ENCODE assay signal across 35 cellular contexts in genomic region chr6:90948540-90948939, GRCh38.
"Had no signal": no experiment of that assay in that cellular context is flagged by ENCODE, and none has a peak within 500 bp of the region (broad histone marks: within the 10 kb centered on the region; RNA-seq: fewer than 3 reads in every experiment).

No MANE protein-coding gene starts in this region.

- H3K27me3 ChIP-seq: ascending aorta, cardiac muscle cell had no signal

- H3K36me3 Mint-ChIP-seq: activated CD8-positive, alpha-beta memory T cell treated with anti-CD3 and anti-CD28 coated beads, Interleukin-2, amount 10 ng/mL, durations not matched to agents 7 days and 5 days; activated naive CD4-positive, alpha-beta T cell treated with anti-CD3 and anti-CD28 coated beads, Interleukin-2, amount 10 ng/mL, durations not matched to agents 7 days and 5 days; activated naive CD4-positive, alpha-beta T cell treated with anti-CD3 and anti-CD28 coated beads, Interleukin-2, amount 50 U/mL, for 24 hours; activated naive CD8-positive, alpha-beta T cell; activated naive CD8-positive, alpha-beta T cell treated with anti-CD3 and anti-CD28 coated beads, Interleukin-2, amount 10 ng/mL, durations not matched to agents 7 days and 5 days; brain had no signal

- H3K4me1 Mint-ChIP-seq: activated B cell treated with CpG ODN at 0.5 μM for 24 hours; activated CD4-positive, alpha-beta memory T cell treated with anti-CD3 and anti-CD28 coated beads, Interleukin-2, amount 10 ng/mL, durations not matched to agents 7 days and 5 days; activated CD4-positive, alpha-beta T cell treated with anti-CD3 and anti-CD28 coated beads, Interleukin-2, amount 10 ng/mL, durations not matched to agents 24 days and 14 days; activated CD8-positive, alpha-beta memory T cell treated with anti-CD3 and anti-CD28 coated beads, Interleukin-2, amount 10 ng/mL, durations not matched to agents 7 days and 5 days; activated naive CD4-positive, alpha-beta T cell treated with anti-CD3 and anti-CD28 coated beads, Interleukin-2, amount 10 ng/mL, durations not matched to agents 7 days and 5 days; activated naive CD4-positive, alpha-beta T cell treated with anti-CD3 and anti-CD28 coated beads, Interleukin-2, amount 50 U/mL, for 24 hours; activated naive CD8-positive, alpha-beta T cell treated with anti-CD3 and anti-CD28 coated beads, Interleukin-2, amount 10 ng/mL, durations not matched to agents 7 days and 5 days; activated naive CD8-positive, alpha-beta T cell treated with anti-CD3 and anti-CD28 coated beads, Interleukin-2, amount 50 U/mL, for 24 hours had no signal

- H3K4me1 ChIP-seq: ascending aorta had no signal

- H3K27ac ChIP-seq: ascending aorta, cardiac muscle cell, VCaP had no signal

- H3K9me3 ChIP-seq: ascending aorta had no signal

- H3K27ac Mint-ChIP-seq: activated B cell treated with CpG ODN at 0.5 μM for 24 hours; activated CD4-positive, alpha-beta memory T cell treated with anti-CD3 and anti-CD28 coated beads, Interleukin-2, amount 10 ng/mL, durations not matched to agents 7 days and 5 days; activated CD4-positive, alpha-beta T cell treated with anti-CD3 and anti-CD28 coated beads, Interleukin-2, amount 10 ng/mL, durations not matched to agents 24 days and 14 days; activated CD8-positive, alpha-beta memory T cell treated with anti-CD3 and anti-CD28 coated beads, Interleukin-2, amount 10 ng/mL, durations not matched to agents 7 days and 5 days; activated CD8-positive, alpha-beta T cell treated with anti-CD3 and anti-CD28 coated beads, Interleukin-2, amount 10 ng/mL, durations not matched to agents 7 days and 5 days; activated naive CD4-positive, alpha-beta T cell treated with anti-CD3 and anti-CD28 coated beads, Interleukin-2, amount 10 ng/mL, durations not matched to agents 7 days and 5 days; activated naive CD4-positive, alpha-beta T cell treated with anti-CD3 and anti-CD28 coated beads, Interleukin-2, amount 50 U/mL, for 24 hours; activated naive CD8-positive, alpha-beta T cell; activated naive CD8-positive, alpha-beta T cell treated with anti-CD3 and anti-CD28 coated beads, Interleukin-2, amount 10 ng/mL, durations not matched to agents 7 days and 5 days; activated naive CD8-positive, alpha-beta T cell treated with anti-CD3 and anti-CD28 coated beads, Interleukin-2, amount 50 U/mL, for 24 hours; activated T-cell treated with anti-CD3 and anti-CD28 coated beads, Interleukin-2, amount 50 U/mL, for 24 hours; activated T-helper 2 cell treated with anti-CD3 and anti-CD28 coated beads, Interferon-gamma antibody, Interleukin-2, Interleukin-4, amounts not matched to agents 10 μg/mL and 5 μg/mL and 100 μg/mL, durations not matched to agents 14 hours and 24 hours and 36 hours; brain; T-helper 1 cell treated with Interleukin-12 subunit alpha and Interleukin-12 subunit beta and Interleukin-4 antibody, amounts not matched to agents 30 μg/mL and 1 μg/mL, for 36 hours; T-helper 2 cell treated with Interferon-gamma antibody and Interleukin-4, amounts not matched to agents 5 μg/mL and 100 μg/mL, for 36 hours had no signal

- H3K9me3 Mint-ChIP-seq: activated B cell treated with CpG ODN at 0.5 μM for 24 hours; activated CD4-positive, alpha-beta memory T cell treated with anti-CD3 and anti-CD28 coated beads, Interleukin-2, amount 10 ng/mL, durations not matched to agents 7 days and 5 days; activated CD4-positive, alpha-beta T cell treated with anti-CD3 and anti-CD28 coated beads, Interleukin-2, amount 10 ng/mL, durations not matched to agents 24 days and 14 days; activated naive CD4-positive, alpha-beta T cell treated with anti-CD3 and anti-CD28 coated beads, Interleukin-2, amount 10 ng/mL, durations not matched to agents 7 days and 5 days; activated naive CD4-positive, alpha-beta T cell treated with anti-CD3 and anti-CD28 coated beads, Interleukin-2, amount 50 U/mL, for 24 hours; activated naive CD8-positive, alpha-beta T cell treated with anti-CD3 and anti-CD28 coated beads, Interleukin-2, amount 10 ng/mL, durations not matched to agents 7 days and 5 days; activated naive CD8-positive, alpha-beta T cell treated with anti-CD3 and anti-CD28 coated beads, Interleukin-2, amount 50 U/mL, for 24 hours; activated T-cell treated with anti-CD3 and anti-CD28 coated beads, Interleukin-2, amount 50 U/mL, for 24 hours; activated T-helper 2 cell treated with anti-CD3 and anti-CD28 coated beads, Interferon-gamma antibody, Interleukin-2, Interleukin-4, amounts not matched to agents 10 μg/mL and 5 μg/mL and 100 μg/mL, durations not matched to agents 14 hours and 24 hours and 36 hours; T-helper 1 cell treated with Interleukin-12 subunit alpha and Interleukin-12 subunit beta and Interleukin-4 antibody, amounts not matched to agents 30 μg/mL and 1 μg/mL, for 36 hours; T-helper 2 cell treated with Interferon-gamma antibody and Interleukin-4, amounts not matched to agents 5 μg/mL and 100 μg/mL, for 36 hours had no signal

- ATAC-seq: activated CD8-positive, alpha-beta memory T cell treated with anti-CD3 and anti-CD28 coated beads, Interleukin-2, amount 10 ng/mL, durations not matched to agents 7 days and 5 days; activated CD8-positive, alpha-beta T cell treated with anti-CD3 and anti-CD28 coated beads, Interleukin-2, amount 10 ng/mL, durations not matched to agents 7 days and 5 days; activated naive CD8-positive, alpha-beta T cell treated with anti-CD3 and anti-CD28 coated beads, Interleukin-2, amount 50 U/mL, for 24 hours had no signal

- H3K27me3 Mint-ChIP-seq: activated B cell treated with CpG ODN at 0.5 μM for 24 hours; activated CD4-positive, alpha-beta memory T cell treated with anti-CD3 and anti-CD28 coated beads, Interleukin-2, amount 10 ng/mL, durations not matched to agents 7 days and 5 days; activated CD8-positive, alpha-beta memory T cell treated with anti-CD3 and anti-CD28 coated beads, Interleukin-2, amount 10 ng/mL, durations not matched to agents 7 days and 5 days; activated naive CD4-positive, alpha-beta T cell treated with anti-CD3 and anti-CD28 coated beads, Interleukin-2, amount 10 ng/mL, durations not matched to agents 7 days and 5 days; activated naive CD4-positive, alpha-beta T cell treated with anti-CD3 and anti-CD28 coated beads, Interleukin-2, amount 50 U/mL, for 24 hours; activated naive CD8-positive, alpha-beta T cell; activated naive CD8-positive, alpha-beta T cell treated with anti-CD3 and anti-CD28 coated beads, Interleukin-2, amount 10 ng/mL, durations not matched to agents 7 days and 5 days; activated naive CD8-positive, alpha-beta T cell treated with anti-CD3 and anti-CD28 coated beads, Interleukin-2, amount 50 U/mL, for 24 hours; activated T-cell treated with anti-CD3 and anti-CD28 coated beads, Interleukin-2, amount 50 U/mL, for 24 hours; brain had no signal

- H3K36me3 ChIP-seq: ascending aorta, cardiac muscle cell had no signal

- H3K4me3 Mint-ChIP-seq: activated B cell treated with CpG ODN at 0.5 μM for 24 hours; activated CD4-positive, alpha-beta memory T cell treated with anti-CD3 and anti-CD28 coated beads, Interleukin-2, amount 10 ng/mL, durations not matched to agents 7 days and 5 days; activated CD4-positive, alpha-beta T cell treated with anti-CD3 and anti-CD28 coated beads, Interleukin-2, amount 10 ng/mL, durations not matched to agents 24 days and 14 days; activated CD8-positive, alpha-beta memory T cell treated with anti-CD3 and anti-CD28 coated beads, Interleukin-2, amount 10 ng/mL, durations not matched to agents 7 days and 5 days; activated CD8-positive, alpha-beta T cell treated with anti-CD3 and anti-CD28 coated beads, Interleukin-2, amount 10 ng/mL, durations not matched to agents 7 days and 5 days; activated naive CD4-positive, alpha-beta T cell treated with anti-CD3 and anti-CD28 coated beads, Interleukin-2, amount 10 ng/mL, durations not matched to agents 7 days and 5 days; activated naive CD4-positive, alpha-beta T cell treated with anti-CD3 and anti-CD28 coated beads, Interleukin-2, amount 50 U/mL, for 24 hours; activated naive CD8-positive, alpha-beta T cell; activated naive CD8-positive, alpha-beta T cell treated with anti-CD3 and anti-CD28 coated beads, Interleukin-2, amount 10 ng/mL, durations not matched to agents 7 days and 5 days; activated naive CD8-positive, alpha-beta T cell treated with anti-CD3 and anti-CD28 coated beads, Interleukin-2, amount 50 U/mL, for 24 hours; activated T-cell treated with anti-CD3 and anti-CD28 coated beads, Interleukin-2, amount 50 U/mL, for 24 hours; brain; T-helper 1 cell treated with Interleukin-12 subunit alpha and Interleukin-12 subunit beta and Interleukin-4 antibody, amounts not matched to agents 30 μg/mL and 1 μg/mL, for 36 hours; T-helper 2 cell treated with Interferon-gamma antibody and Interleukin-4, amounts not matched to agents 5 μg/mL and 100 μg/mL, for 36 hours had no signal

- H3K4me3 ChIP-seq: ascending aorta, cardiac muscle cell had no signal

- DNase-seq: activated B cell treated with CpG ODN at 0.5 μM for 24 hours; activated CD4-positive, alpha-beta memory T cell treated with anti-CD3 and anti-CD28 coated beads, Interleukin-2, amount 10 ng/mL, durations not matched to agents 7 days and 5 days; activated CD4-positive, alpha-beta T cell treated with anti-CD3 and anti-CD28 coated beads for 4 hours; activated CD4-positive, alpha-beta T cell treated with anti-CD3 and anti-CD28 coated beads, Interleukin-2, amount 50 U/mL, for 1 hour; activated CD4-positive, alpha-beta T cell treated with anti-CD3 and anti-CD28 coated beads, Interleukin-2, amount 50 U/mL, for 48 hours; activated CD4-positive, CD25-positive, alpha-beta regulatory T cell treated with anti-CD3 and anti-CD28 coated beads, Interleukin-2, amount 50 U/mL, for 72 hours; activated CD8-positive, alpha-beta memory T cell treated with anti-CD3 and anti-CD28 coated beads for 24 hours; activated CD8-positive, alpha-beta memory T cell treated with anti-CD3 and anti-CD28 coated beads, Interleukin-2, amount 10 ng/mL, durations not matched to agents 7 days and 5 days; activated CD8-positive, alpha-beta memory T cell treated with anti-CD3 and anti-CD28 coated beads, Interleukin-2, amount 50 U/mL, for 48 hours; activated CD8-positive, alpha-beta T cell treated with anti-CD3 and anti-CD28 coated beads, Interleukin-2, amount 10 ng/mL, durations not matched to agents 7 days and 5 days; activated effector memory CD4-positive, alpha-beta T cell treated with Interleukin-2 at 50 U/mL for 16 hours; activated gamma-delta T cell; activated naive CD4-positive, alpha-beta T cell treated with anti-CD3 and anti-CD28 coated beads, Interleukin-2, amount 10 ng/mL, durations not matched to agents 7 days and 5 days; activated naive CD4-positive, alpha-beta T cell treated with Interleukin-2 at 50 U/mL for 16 hours; activated naive CD8-positive, alpha-beta T cell treated with anti-CD3 and anti-CD28 coated beads, Interleukin-2, amount 10 ng/mL, durations not matched to agents 7 days and 5 days; activated naive CD8-positive, alpha-beta T cell treated with anti-CD3 and anti-CD28 coated beads, Interleukin-2, amount 50 U/mL, for 24 hours; activated T-cell treated with anti-CD3 and anti-CD28 coated beads, Interleukin-2, amount 50 U/mL, for 24 hours; activated T-cell treated with anti-CD3 and anti-CD28 coated beads, Interleukin-2, amount 50 U/mL, for 48 hours; amygdala; anterior cingulate cortex; caudate nucleus; SW 1271; T-helper 1 cell; T-helper 2 cell; T-helper 9 cell had no signal
